Comparison of ENCODE assay signal across 9 cellular contexts in genomic region chr11:111417011-111417765, GRCh38. TPM values are rescaled to one million over a fixed set of nuclear protein-coding genes. Genes with fewer than 3 reads are reported as not detected.
A peak's percentile ranks its signal among the peaks of the same experiment; 100 is the strongest.
DNase-seq lines count a peak whose midpoint lies in the region; ATAC-seq and TF ChIP-seq lines count a peak whose summit lies in the region.
"Had no signal": no experiment of that assay in that cellular context is flagged by ENCODE, and none has a peak within 500 bp of the region (broad histone marks: within the 10 kb centered on the region; RNA-seq: fewer than 3 reads in every experiment).

No MANE protein-coding gene starts in this region.

- no peak for TF ChIP-seq CTCF in OCI-LY7 (conservative IDR thresholded peaks at IDR 0.05; ENCODE audit: low read length)

- CTCF ChIA-PET in OCI-LY7 (lab: Charles Lee; ENCODE audit: unreplicated experiment), result interaction anchor here (0.6 to 3.9 kb wide), 12 partner anchors 9 to 1950 kb away, joined by 3 to 35 read pairs (median 3); partner anchors contain the start of gene POU2AF1

- H3K79me2 ChIP-seq in OCI-LY7 (ENCODE audit: insufficient read depth, low read depth, low read length), result no peaks in the 10 kb centered on the region; the same call in 1 of the 2 replicates

- peak overlapping the region; percentile 97 for H3K27ac ChIP-seq in OCI-LY7 (ENCODE audit: low read depth, low read length, poor library complexity, severe bottlenecking)

- intact Hi-C loops in OCI-LY7 (cut with micrococcal nuclease; ENCODE audit: unreplicated experiment), result loop anchor here (1.0 to 5.0 kb wide), 5 partner anchors 18 to 240 kb away; partner anchors contain the start of gene POU2AF1

- POLR2A ChIA-PET in OCI-LY7 (lab: Charles Lee), result interaction anchor here (0.6 to 17.9 kb wide), 24 partner anchors 9 to 760 kb away, joined by 3 to 577 read pairs (median 5); partner anchors contain the start of gene POU2AF1

- H3K4me3 ChIP-seq in OCI-LY7 (ENCODE audit: low read depth, low read length, poor library complexity, severe bottlenecking), result peak overlapping the region; percentile 55
- H3K4me3 ChIP-seq: lung had no signal

- H3K9me2 ChIP-seq in OCI-LY7 (ENCODE audit: insufficient read depth, low read length), result no peaks in the 10 kb centered on the region

- DNase-seq in activated CD4-positive, CD25-positive, alpha-beta regulatory T cell (lab: John Stamatoyannopoulos, UW), result no peak
- DNase-seq in OCI-LY7 (ENCODE audit: low spot score), result peak; percentile 94
- peak; percentile 13 for DNase-seq in glomerular visceral epithelial cell (ENCODE audit: extremely low spot score)
- no peak for DNase-seq in NCI-H1105 (lab: John Stamatoyannopoulos, UW)
- no peak for DNase-seq in mesenteric fat pad (ENCODE audit: low spot score)
- no peak for DNase-seq in occipital lobe (lab: John Stamatoyannopoulos, UW)

- BruUV-seq in OCI-LY7 (replicated peaks; lab: Mats Ljungman, UMichigan), result TSS peak; percentile 89

- peaks cover 9% of the 10 kb centered on the region; the same call in 1 of the 2 replicates for H3K9me3 ChIP-seq in OCI-LY7 (ENCODE audit: low read length)

- H3K4me2 ChIP-seq in OCI-LY7 (ENCODE audit: low read length), result peak overlapping the region; percentile 90

- peak; percentile 70 to 71 for ATAC-seq in activated CD4-positive, CD25-positive, alpha-beta regulatory T cell treated with anti-CD3 and anti-CD28 coated beads, Interleukin-2, amount 50 U/mL, for 24 hours
- peak; percentile 63 for ATAC-seq in HG02798 (IDR thresholded peaks at IDR 0.05; ENCODE audit: poor library complexity, unreplicated experiment)

- H2AFZ ChIP-seq in OCI-LY7 (ENCODE audit: low read length), result no peak overlapping the region; the same call in 1 of the 2 replicates

- H4K20me1 ChIP-seq in OCI-LY7 (ENCODE audit: insufficient read depth, low read length), result no peaks in the 10 kb centered on the region; the same call in 1 of the 2 replicates

- H3K4me1 ChIP-seq in OCI-LY7 (ENCODE audit: insufficient read depth, low read length, poor library complexity, severe bottlenecking), result peaks cover 99% of the 10 kb centered on the region

- 0 out of 2 replicates have a peak, but pooled peaks cover 9% of the 10 kb centered on the region for H3K36me3 ChIP-seq in OCI-LY7 (ENCODE audit: insufficient read depth, low read length)

RNA-seq across cellular contexts. Expression of gene POU2AF1, which starts 38.1 kb away (rescaled TPM):
- total RNA-seq in OCI-LY7 (2014; rRNA removed; shearing (Covaris generic)), result 56.4 and 86.1 TPM in 2 replicates
- 285 and 315 TPM in 2 replicates for total RNA-seq in OCI-LY7 (2022)
- total RNA-seq in mesenteric fat pad, result 0.10 TPM
- not detected for total RNA-seq in occipital lobe

Comparison
In these comparisons a context has a peak if more than half of its experiments do, and no peak if none do; other contexts are left out.
1. DNase-seq: peak in OCI-LY7 (single experiment) and glomerular visceral epithelial cell (single experiment); none in activated CD4-positive, CD25-positive, alpha-beta regulatory T cell (0 of 4), NCI-H1105 (single experiment), mesenteric fat pad (single experiment) and occipital lobe (single experiment).
2. RNA of gene POU2AF1, which starts 38.1 kb away (total RNA-seq): 56.4 to 315 TPM in OCI-LY7; 0.10 TPM in mesenteric fat pad (single experiment) and not detected in occipital lobe (single experiment); every median in the first group is over 10 times any median in the second.